Comparison of ENCODE assay signal across 14 cellular contexts in the genomic region with DNA sequence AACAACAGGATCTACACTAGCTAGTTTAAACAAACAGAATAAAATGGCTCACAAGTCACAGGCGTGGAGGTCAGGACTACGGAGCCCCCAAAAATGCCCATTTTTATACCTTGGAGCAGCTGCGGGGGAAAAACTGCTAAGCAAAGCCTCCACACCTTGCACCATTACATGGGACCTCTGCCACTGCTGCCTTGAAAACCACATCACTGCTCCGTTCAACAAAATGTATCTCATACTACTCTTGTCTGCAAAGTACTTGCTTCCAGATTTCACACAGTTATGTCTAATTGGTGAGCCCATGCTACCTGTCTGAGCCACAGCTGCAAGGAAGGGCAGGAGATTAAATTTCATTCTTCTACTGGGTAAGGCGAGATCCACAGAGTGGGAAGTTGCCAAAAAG.
DNase-seq lines count a peak whose midpoint lies in the region; ATAC-seq lines count a peak whose summit lies in the region.
"Had no signal": no experiment of that assay in that cellular context is flagged by ENCODE, and none has a peak within 500 bp of the region (broad histone marks: within the 10 kb centered on the region; RNA-seq: fewer than 3 reads in every experiment).

No MANE protein-coding gene starts in this region.

- peak; percentile 47 for DNase-seq in stimulated activated CD4-positive, alpha-beta T cell treated with anti-CD3 and anti-CD28 coated beads, Interleukin-4, amount 100 ng/mL, for 24 hours
- no peak for DNase-seq in stimulated activated CD4-positive, alpha-beta T cell treated with anti-CD3 and anti-CD28 coated beads, Interleukin-4, amount 100 ng/mL, for 1 hour
- DNase-seq in NCI-H2196 (lab: John Stamatoyannopoulos, UW; ENCODE audit: unreplicated experiment), result peak; percentile 43
- DNase-seq in central memory CD8-positive, alpha-beta T cell (ENCODE audit: low spot score in 2 of 2), result no peak
- DNase-seq: IMR-90, mesendoderm, NCI-H1417, NCI-H526, occipital lobe, stomach, uterus had no signal

- H3K4me1 Mint-ChIP-seq in central memory CD8-positive, alpha-beta T cell, result peaks cover 17% of the 10 kb centered on the region

- H3K9me3 Mint-ChIP-seq in central memory CD8-positive, alpha-beta T cell, result no peaks in the 10 kb centered on the region

- no peaks in the 10 kb centered on the region for H3K27me3 Mint-ChIP-seq in central memory CD8-positive, alpha-beta T cell

- H3K27ac Mint-ChIP-seq in central memory CD8-positive, alpha-beta T cell (ENCODE audit: low read depth), result peak overlapping the region; percentile 12

- no peak for ATAC-seq in central memory CD8-positive, alpha-beta T cell (replicated peaks; ENCODE audit: extremely low read depth, poor library complexity, severe bottlenecking)
- no peak for ATAC-seq in GM18907 (IDR thresholded peaks at IDR 0.05; ENCODE audit: unreplicated experiment)
- ATAC-seq in GM21529 (IDR thresholded peaks at IDR 0.05; ENCODE audit: unreplicated experiment), result no peak
- no peak for ATAC-seq in HG02571 (IDR thresholded peaks at IDR 0.05; ENCODE audit: unreplicated experiment)

- no peak overlapping the region for H3K4me3 Mint-ChIP-seq in central memory CD8-positive, alpha-beta T cell

- H3K36me3 Mint-ChIP-seq in central memory CD8-positive, alpha-beta T cell (ENCODE audit: insufficient read depth), result peaks cover 17% of the 10 kb centered on the region

Comparison
In these comparisons a context has a peak if more than half of its experiments do, and no peak if none do; other contexts are left out.
1. DNase-seq: peak in stimulated activated CD4-positive, alpha-beta T cell treated with anti-CD3 and anti-CD28 coated beads, Interleukin-4, amount 100 ng/mL, for 24 hours (single experiment) and NCI-H2196 (single experiment); none in stimulated activated CD4-positive, alpha-beta T cell treated with anti-CD3 and anti-CD28 coated beads, Interleukin-4, amount 100 ng/mL, for 1 hour (single experiment) and central memory CD8-positive, alpha-beta T cell (0 of 2).